14 cellular contexts compared by ENCODE assay signal in genomic region chr10:132880148-132880981, GRCh38.
"Had no signal": no experiment of that assay in that cellular context is flagged by ENCODE, and none has a peak within 500 bp of the region (broad histone marks: within the 10 kb centered on the region; RNA-seq: fewer than 3 reads in every experiment).

No MANE protein-coding gene starts in this region.

- H3K4me3 ChIP-seq: gastroesophageal sphincter, SJCRH30, tibial artery had no signal

- H3K4me3 Mint-ChIP-seq: central memory CD8-positive, alpha-beta T cell; nephron had no signal

- H3K9me3 Mint-ChIP-seq: central memory CD8-positive, alpha-beta T cell; nephron had no signal

- H3K4me1 ChIP-seq: gastroesophageal sphincter, SJCRH30 had no signal

- H3K27me3 ChIP-seq: SJCRH30 had no signal

- H3K27ac ChIP-seq: epithelial cell of prostate, gastroesophageal sphincter, SJCRH30, tibial artery had no signal

- H3K9me3 ChIP-seq: SJCRH30 had no signal

- H3K27ac Mint-ChIP-seq: nephron had no signal

- H3K4me1 Mint-ChIP-seq: central memory CD8-positive, alpha-beta T cell had no signal

- DNase-seq: activated CD4-positive, alpha-beta T cell treated with anti-CD3 and anti-CD28 coated beads, Interleukin-2, amount 50 U/mL, for 4 hours; activated CD4-positive, CD25-positive, alpha-beta regulatory T cell treated with anti-CD3 and anti-CD28 coated beads, Interleukin-2, amount 50 U/mL, for 72 hours; activated naive CD4-positive, alpha-beta T cell treated with Interleukin-2 at 50 U/mL for 16 hours; activated T-cell treated with anti-CD3 and anti-CD28 coated beads, Interleukin-2, amount 50 U/mL, for 48 hours; effector memory CD4-positive, alpha-beta T cell; kidney glomerular epithelial cell; mammary epithelial cell; SJCRH30; stimulated activated CD4-positive, alpha-beta T cell treated with anti-CD3 and anti-CD28 coated beads, Interleukin-4, amount 100 ng/mL, for 4 hours had no signal

- H3K36me3 ChIP-seq: gastroesophageal sphincter, SJCRH30, tibial artery had no signal

- ATAC-seq: gastroesophageal sphincter had no signal
